Comparison of ENCODE assay signal across 8 cellular contexts in genomic region chr21:34889537-34890257, GRCh38.
DNase-seq lines count a peak whose midpoint lies in the region; ATAC-seq and TF ChIP-seq lines count a peak whose summit lies in the region.

No MANE protein-coding gene starts in this region.

- H3K36me3 ChIP-seq in BJ (ENCODE audit: control insufficient read depth, insufficient read depth, low read length) = peaks cover 5% of the 10 kb centered on the region

- TF ChIP-seq CTCF in BJ (IDR thresholded peaks at IDR 0.05; ENCODE audit: insufficient read depth, low read depth, low read length) = 0 out of 2 replicates have a peak, but pooled peaks have one; percentile 14

- H3K27me3 Mint-ChIP-seq in activated CD8-positive, alpha-beta memory T cell treated with anti-CD3 and anti-CD28 coated beads, Interleukin-2, amount 10 ng/mL, durations not matched to agents 7 days and 5 days = peaks cover 9% of the 10 kb centered on the region
- no peaks in the 10 kb centered on the region for H3K27me3 Mint-ChIP-seq in stimulated activated memory B cell treated with anti-CD40 and anti-IgM and Interleukin-4, amounts not matched to agents 10 μg/mL and 1 μg/mL and 100 μg/mL, for 72 hours

- no peaks in the 10 kb centered on the region for H3K9me3 Mint-ChIP-seq in activated CD8-positive, alpha-beta memory T cell treated with anti-CD3 and anti-CD28 coated beads, Interleukin-2, amount 10 ng/mL, durations not matched to agents 7 days and 5 days (ENCODE audit: low read depth)
- no peaks in the 10 kb centered on the region for H3K9me3 Mint-ChIP-seq in stimulated activated memory B cell treated with anti-CD40 and anti-IgM and Interleukin-4, amounts not matched to agents 10 μg/mL and 1 μg/mL and 100 μg/mL, for 72 hours

- no peak for DNase-seq in BJ (ENCODE audit: low read depth)
- DNase-seq in NOMO-1 treated with DMSO at 0.1 percent for 48 hours (lab: John Stamatoyannopoulos, UW; ENCODE audit: unreplicated experiment) = peak; percentile 65
- peak; percentile 82 for DNase-seq in activated CD8-positive, alpha-beta memory T cell treated with anti-CD3 and anti-CD28 coated beads, Interleukin-2, amount 10 ng/mL, durations not matched to agents 7 days and 5 days
- DNase-seq in epithelial cell of prostate (ENCODE audit: low read depth, low spot score) = no peak
- DNase-seq in myocyte (ENCODE audit: low read depth) = peak; percentile 78

- H3K4me3 ChIP-seq in BJ (ENCODE audit: low read depth, low read length) = peak overlapping the region; percentile 61

- ATAC-seq in GM19043 (IDR thresholded peaks at IDR 0.05; ENCODE audit: low read depth, unreplicated experiment) (peak; percentile 48), HG03196 (IDR thresholded peaks at IDR 0.05; ENCODE audit: unreplicated experiment) (peak; percentile 40)
- peak; percentile 67 for ATAC-seq in activated CD8-positive, alpha-beta memory T cell treated with anti-CD3 and anti-CD28 coated beads, Interleukin-2, amount 10 ng/mL, durations not matched to agents 7 days and 5 days
- ATAC-seq in stimulated activated memory B cell treated with anti-CD40 and anti-IgM and Interleukin-4, amounts not matched to agents 10 μg/mL and 1 μg/mL and 100 μg/mL, for 72 hours = peak; percentile 81

- H3K27ac Mint-ChIP-seq in activated CD8-positive, alpha-beta memory T cell treated with anti-CD3 and anti-CD28 coated beads, Interleukin-2, amount 10 ng/mL, durations not matched to agents 7 days and 5 days = peak overlapping the region; percentile 95
- H3K27ac Mint-ChIP-seq in stimulated activated memory B cell treated with anti-CD40 and anti-IgM and Interleukin-4, amounts not matched to agents 10 μg/mL and 1 μg/mL and 100 μg/mL, for 72 hours = peak overlapping the region; percentile 100

- CTCF ChIA-PET in BJ (lab: Yijun Ruan, JAX) = interaction anchor here (0.6 to 3.4 kb wide), 29 partner anchors 8 to 1051 kb away, joined by 3 to 12 read pairs (median 4); no protein-coding TSS in a partner anchor
- CTCF ChIA-PET in activated CD8-positive, alpha-beta memory T cell treated with anti-CD3 and anti-CD28 coated beads, Interleukin-2, amount 10 ng/mL, durations not matched to agents 7 days and 5 days (lab: Charles Lee) = interaction anchor here (0.6 to 8.4 kb wide), 39 partner anchors 10 to 511 kb away, joined by 3 to 128 read pairs (median 4); partner anchors contain the start of gene RUNX1

- H3K36me3 Mint-ChIP-seq in activated CD8-positive, alpha-beta memory T cell treated with anti-CD3 and anti-CD28 coated beads, Interleukin-2, amount 10 ng/mL, durations not matched to agents 7 days and 5 days = peaks cover 7% of the 10 kb centered on the region
- no peaks in the 10 kb centered on the region for H3K36me3 Mint-ChIP-seq in stimulated activated memory B cell treated with anti-CD40 and anti-IgM and Interleukin-4, amounts not matched to agents 10 μg/mL and 1 μg/mL and 100 μg/mL, for 72 hours

- no peaks in the 10 kb centered on the region for H3K27me3 ChIP-seq in BJ (ENCODE audit: control insufficient read depth, insufficient read depth, low read length)

- H3K27ac ChIP-seq in epithelial cell of prostate = peak overlapping the region; percentile 97

- peaks cover 40% of the 10 kb centered on the region for H3K4me1 Mint-ChIP-seq in activated CD8-positive, alpha-beta memory T cell treated with anti-CD3 and anti-CD28 coated beads, Interleukin-2, amount 10 ng/mL, durations not matched to agents 7 days and 5 days
- peaks cover 34% of the 10 kb centered on the region for H3K4me1 Mint-ChIP-seq in stimulated activated memory B cell treated with anti-CD40 and anti-IgM and Interleukin-4, amounts not matched to agents 10 μg/mL and 1 μg/mL and 100 μg/mL, for 72 hours

- POLR2A ChIA-PET in BJ (lab: Charles Lee) = interaction anchor here (0.5 to 2.4 kb wide), 7 partner anchors 42 to 951 kb away, joined by 3 to 13 read pairs (median 3); no protein-coding TSS in a partner anchor

- peak overlapping the region; percentile 83 for H3K4me3 Mint-ChIP-seq in activated CD8-positive, alpha-beta memory T cell treated with anti-CD3 and anti-CD28 coated beads, Interleukin-2, amount 10 ng/mL, durations not matched to agents 7 days and 5 days
- peak overlapping the region; percentile 92 for H3K4me3 Mint-ChIP-seq in stimulated activated memory B cell treated with anti-CD40 and anti-IgM and Interleukin-4, amounts not matched to agents 10 μg/mL and 1 μg/mL and 100 μg/mL, for 72 hours

Comparison
In these comparisons a context has a peak if more than half of its experiments do, and no peak if none do; other contexts are left out.
1. DNase-seq: peak in NOMO-1 treated with DMSO at 0.1 percent for 48 hours (single experiment), activated CD8-positive, alpha-beta memory T cell treated with anti-CD3 and anti-CD28 coated beads, Interleukin-2, amount 10 ng/mL, durations not matched to agents 7 days and 5 days (single experiment) and myocyte (single experiment); none in BJ (single experiment) and epithelial cell of prostate (single experiment).
2. Peak in every context shown above with its lines, with median percentiles within 50 percentile points of each other: ATAC-seq.